22 cellular contexts compared by ENCODE assay signal in genomic region chr7:139693651-139694388, GRCh38.
A peak's percentile ranks its signal among the peaks of the same experiment; 100 is the strongest.
DNase-seq lines count a peak whose midpoint lies in the region; ATAC-seq and TF ChIP-seq lines count a peak whose summit lies in the region.
"Had no signal": no experiment of that assay in that cellular context is flagged by ENCODE, and none has a peak within 500 bp of the region (broad histone marks: within the 10 kb centered on the region; RNA-seq: fewer than 3 reads in every experiment).

No MANE protein-coding gene starts in this region.

- H3K4me3 Mint-ChIP-seq in memory B cell: no peak overlapping the region
- H3K4me3 Mint-ChIP-seq: activated CD8-positive, alpha-beta T cell treated with anti-CD3 and anti-CD28 coated beads for 36 hours; CD4-positive, alpha-beta memory T cell; neural crest cell; stimulated activated effector memory CD8-positive, alpha-beta T cell treated with anti-CD3 and anti-CD28 coated beads, Interleukin-12 subunit alpha, Interleukin-12 subunit beta, amount 100 ng/mL, for 72 hours had no signal

- no peak overlapping the region for H3K4me2 ChIP-seq in OCI-LY7 (ENCODE audit: low read length)

- intact Hi-C loops in adrenal gland (cut with DNase I): no loop called here
- intact Hi-C loops in OCI-LY7 (cut with micrococcal nuclease; ENCODE audit: unreplicated experiment): no loop called here

- H3K9ac ChIP-seq in subcutaneous abdominal adipose tissue (ENCODE audit: low read length in 5 of 5): no peak overlapping the region

- no peaks in the 10 kb centered on the region for H4K20me1 ChIP-seq in OCI-LY7 (ENCODE audit: insufficient read depth, low read length)

- H3K36me3 Mint-ChIP-seq in memory B cell: peaks cover 33% of the 10 kb centered on the region

- H3K9me3 ChIP-seq in adrenal gland (replicated peaks in 1 of 3) (no peaks in the 10 kb centered on the region), subcutaneous abdominal adipose tissue (ENCODE audit: control insufficient read depth in 5 of 5, low read length in 5 of 5) (no peaks in the 10 kb centered on the region), OCI-LY7 (ENCODE audit: low read length) (no peaks in the 10 kb centered on the region)
- H3K9me3 ChIP-seq: body of pancreas, sigmoid colon, upper lobe of right lung had no signal

- H3K27ac ChIP-seq in adrenal gland: peak overlapping the region in 3 of 5 donors; percentile 35 to 63 (median 50)
- H3K27ac ChIP-seq in subcutaneous abdominal adipose tissue (ENCODE audit: low read depth, low read length): peak overlapping the region; percentile 9
- H3K27ac ChIP-seq in OCI-LY7 (ENCODE audit: low read depth, low read length, poor library complexity, severe bottlenecking): no peak overlapping the region
- H3K27ac ChIP-seq: sigmoid colon, upper lobe of right lung had no signal

- no peaks in the 10 kb centered on the region for H3K9me3 Mint-ChIP-seq in memory B cell
- H3K9me3 Mint-ChIP-seq: activated CD8-positive, alpha-beta T cell treated with anti-CD3 and anti-CD28 coated beads for 36 hours; CD4-positive, alpha-beta memory T cell; IgD-negative memory B cell; neural crest cell; stimulated activated effector memory CD8-positive, alpha-beta T cell treated with anti-CD3 and anti-CD28 coated beads, Interleukin-12 subunit alpha, Interleukin-12 subunit beta, amount 100 ng/mL, for 72 hours had no signal

- no peaks in the 10 kb centered on the region for H3K9me2 ChIP-seq in OCI-LY7 (ENCODE audit: insufficient read depth, low read length)

- no peaks in the 10 kb centered on the region for H3K27me3 Mint-ChIP-seq in memory B cell
- H3K27me3 Mint-ChIP-seq: activated CD8-positive, alpha-beta T cell treated with anti-CD3 and anti-CD28 coated beads for 36 hours; CD4-positive, alpha-beta memory T cell; IgD-negative memory B cell had no signal

- H3K27me3 ChIP-seq in adrenal gland (no peaks in the 10 kb centered on the region), subcutaneous abdominal adipose tissue (ENCODE audit: control insufficient read depth in 5 of 5, insufficient read depth in 4 of 5, low read length in 5 of 5) (no peaks in the 10 kb centered on the region)
- H3K27me3 ChIP-seq: body of pancreas, sigmoid colon, upper lobe of right lung had no signal

- BruUV-seq in OCI-LY7 (replicated peaks; lab: Mats Ljungman, UMichigan): no TSS peak

- peak overlapping the region; percentile 1 for H3K27ac Mint-ChIP-seq in memory B cell
- H3K27ac Mint-ChIP-seq: activated CD8-positive, alpha-beta T cell treated with anti-CD3 and anti-CD28 coated beads for 36 hours; stimulated activated effector memory CD8-positive, alpha-beta T cell treated with anti-CD3 and anti-CD28 coated beads, Interleukin-12 subunit alpha, Interleukin-12 subunit beta, amount 100 ng/mL, for 72 hours had no signal

- no peaks in the 10 kb centered on the region for H3K79me2 ChIP-seq in OCI-LY7 (ENCODE audit: insufficient read depth, low read depth, low read length)

- no peaks in the 10 kb centered on the region for H3K36me3 ChIP-seq in adrenal gland (replicated peaks in 1 of 2)
- H3K36me3 ChIP-seq in subcutaneous abdominal adipose tissue (ENCODE audit: control insufficient read depth in 5 of 5, insufficient read depth in 5 of 5, low read length in 5 of 5): peaks cover 2 to 25% (median 18%) of the 10 kb centered on the region in 5 donors
- no peaks in the 10 kb centered on the region for H3K36me3 ChIP-seq in OCI-LY7 (ENCODE audit: insufficient read depth, low read length)
- H3K36me3 ChIP-seq: sigmoid colon had no signal

- ATAC-seq in memory B cell (ENCODE audit: low read depth) (no peak), GM21717 (IDR thresholded peaks at IDR 0.05; ENCODE audit: unreplicated experiment) (no peak)
- ATAC-seq: activated CD8-positive, alpha-beta T cell treated with anti-CD3 and anti-CD28 coated beads for 36 hours; body of pancreas; stimulated activated effector memory CD8-positive, alpha-beta T cell treated with anti-CD3 and anti-CD28 coated beads, Interleukin-12 subunit alpha, Interleukin-12 subunit beta, amount 100 ng/mL, for 72 hours; upper lobe of right lung had no signal

- TF ChIP-seq CTCF in adrenal gland (IDR thresholded peaks at IDR 0.05) (no peak), OCI-LY7 (conservative IDR thresholded peaks at IDR 0.05; ENCODE audit: low read length) (no peak)

- H3K4me1 ChIP-seq in adrenal gland (replicated peaks in 1 of 2): peaks cover 16 to 25% of the 10 kb centered on the region in 2 donors
- peaks cover 0 to 35% (median 31%) of the 10 kb centered on the region in 5 donors for H3K4me1 ChIP-seq in subcutaneous abdominal adipose tissue (ENCODE audit: control insufficient read depth in 5 of 5, insufficient read depth in 5 of 5, low read length in 5 of 5)
- H3K4me1 ChIP-seq in OCI-LY7 (ENCODE audit: insufficient read depth, low read length, poor library complexity, severe bottlenecking): peaks cover 24% of the 10 kb centered on the region

- H2AFZ ChIP-seq in OCI-LY7 (ENCODE audit: low read length): no peak overlapping the region

- 47 to 59% (median 51%) methylated on average over 8 of the region's 8 CpGs for WGBS in adrenal gland, 4 donors

- no peak for TF ChIP-seq POLR2A in adrenal gland (IDR thresholded peaks at IDR 0.05)

- POLR2A ChIA-PET in OCI-LY7 (lab: Charles Lee): no interaction called here

- H3K4me1 Mint-ChIP-seq in memory B cell: peaks cover 39% of the 10 kb centered on the region

- H3K4me3 ChIP-seq in adrenal gland (no peak overlapping the region), subcutaneous abdominal adipose tissue (ENCODE audit: low read depth in 1 of 5, low read length in 5 of 5) (no peak overlapping the region), OCI-LY7 (ENCODE audit: low read depth, low read length, poor library complexity, severe bottlenecking) (no peak overlapping the region)
- H3K4me3 ChIP-seq: body of pancreas, sigmoid colon, upper lobe of right lung had no signal

- CTCF ChIA-PET in OCI-LY7 (lab: Charles Lee; ENCODE audit: unreplicated experiment): no interaction called here

- DNase-seq in HCEC 1CT (peak; percentile 55), adrenal gland (peak in 2 of 7 donors; percentile 38 to 58), memory B cell (ENCODE audit: low spot score in 2 of 2) (no peak), OCI-LY7 (ENCODE audit: low spot score) (no peak), GOT3 (lab: John Stamatoyannopoulos, UW) (no peak)
- DNase-seq: activated CD4-positive, alpha-beta T cell treated with anti-CD3 and anti-CD28 coated beads for 1 hour; activated CD8-positive, alpha-beta T cell treated with anti-CD3 and anti-CD28 coated beads for 36 hours; body of pancreas; CD4-positive, alpha-beta memory T cell; islet precursor cell; NCI-H1092 treated with DMSO at 0.1 percent for 48 hours; NCI-H187; NCI-H69; RPMI8226; sigmoid colon; stimulated activated CD4-positive, alpha-beta T cell treated with anti-CD3 and anti-CD28 coated beads, Interleukin-4, amount 100 ng/mL, for 24 hours; upper lobe of right lung had no signal
